ENCODE assay signal across 17 cellular contexts in genomic region chr15:65789105-65789504, GRCh38. TPM values are rescaled to one million over a fixed set of nuclear protein-coding genes. Genes with fewer than 3 reads are reported as not detected.
DNase-seq lines count a peak whose midpoint lies in the region; ATAC-seq, FAIRE-seq and TF ChIP-seq lines count a peak whose summit lies in the region.
"Had no signal": no experiment of that assay in that cellular context is flagged by ENCODE, and none has a peak within 500 bp of the region (broad histone marks: within the 10 kb centered on the region; RNA-seq: fewer than 3 reads in every experiment).

No MANE protein-coding gene starts in this region.

- H3K36me3 ChIP-seq in Loucy (ENCODE audit: insufficient read depth, low read length) (no peaks in the 10 kb centered on the region), K562 (ENCODE audit: control insufficient read depth, insufficient read depth, low read length) (no peaks in the 10 kb centered on the region)

- no peak for TF ChIP-seq EP300 in K562 (IDR thresholded peaks at IDR 0.05; ENCODE audit: low read length)

- no peak for TF ChIP-seq RAD21 in K562 (CRISPR knock-in tag; conservative IDR thresholded peaks at IDR 0.05 in 1 of 2, IDR thresholded peaks at IDR 0.05 in 1 of 2)

- no peaks in the 10 kb centered on the region for H3K9me3 Mint-ChIP-seq in activated T-cell treated with anti-CD3 and anti-CD28 coated beads, Interleukin-2, amount 50 U/mL, for 72 hours
- no peaks in the 10 kb centered on the region for H3K9me3 Mint-ChIP-seq in stimulated activated naive B cell treated with anti-CD40 and anti-IgM and Interleukin-4, amounts not matched to agents 10 μg/mL and 1 μg/mL and 100 μg/mL, for 72 hours

- intact Hi-C loops in K562 (cut with micrococcal nuclease) = no loop called here

- no peaks in the 10 kb centered on the region for H3F3A ChIP-seq in Loucy (ENCODE audit: low read depth)

- BruUV-seq in K562 (replicated peaks; lab: Mats Ljungman, UMichigan) = no TSS peak

- H3K27ac Mint-ChIP-seq in activated T-cell treated with anti-CD3 and anti-CD28 coated beads, Interleukin-2, amount 50 U/mL, for 72 hours = peak overlapping the region; percentile 23
- peak overlapping the region; percentile 84 for H3K27ac Mint-ChIP-seq in stimulated activated naive B cell treated with anti-CD40 and anti-IgM and Interleukin-4, amounts not matched to agents 10 μg/mL and 1 μg/mL and 100 μg/mL, for 72 hours

- no peak for ATAC-seq in activated T-cell treated with anti-CD3 and anti-CD28 coated beads, Interleukin-2, amount 50 U/mL, for 72 hours (replicated peaks in 1 of 2)
- ATAC-seq in K562 = no peak
- no peak for ATAC-seq in stimulated activated naive B cell treated with anti-CD40 and anti-IgM and Interleukin-4, amounts not matched to agents 10 μg/mL and 1 μg/mL and 100 μg/mL, for 72 hours (replicated peaks)
- ATAC-seq: mucosa of descending colon had no signal

- peaks cover 54% of the 10 kb centered on the region for H3K4me1 Mint-ChIP-seq in activated T-cell treated with anti-CD3 and anti-CD28 coated beads, Interleukin-2, amount 50 U/mL, for 72 hours (ENCODE audit: low read depth)
- H3K4me1 Mint-ChIP-seq in stimulated activated naive B cell treated with anti-CD40 and anti-IgM and Interleukin-4, amounts not matched to agents 10 μg/mL and 1 μg/mL and 100 μg/mL, for 72 hours = peaks cover 16 to 52% of the 10 kb centered on the region in 2 donors

- peaks cover under 1% of the 10 kb centered on the region in 2 donors for H3K36me3 Mint-ChIP-seq in activated T-cell treated with anti-CD3 and anti-CD28 coated beads, Interleukin-2, amount 50 U/mL, for 72 hours (ENCODE audit: insufficient read depth in 2 of 2)
- H3K36me3 Mint-ChIP-seq in stimulated activated naive B cell treated with anti-CD40 and anti-IgM and Interleukin-4, amounts not matched to agents 10 μg/mL and 1 μg/mL and 100 μg/mL, for 72 hours = peaks cover 3 to 15% of the 10 kb centered on the region in 2 donors

- H3K9ac ChIP-seq in Loucy (ENCODE audit: low read depth, low read length, poor library complexity, severe bottlenecking) = no peak overlapping the region
- H3K9ac ChIP-seq in K562 (ENCODE audit: insufficient read depth in 1 of 2, low read depth in 2 of 2, low read length in 2 of 2) = no peak overlapping the region
- H3K9ac ChIP-seq: parathyroid adenoma had no signal

- no peak for TF ChIP-seq POLR2A in K562 (conservative IDR thresholded peaks at IDR 0.05)

- POLR2A ChIA-PET in K562 (lab: Yijun Ruan, JAX) = interaction anchor here (1.5 to 3.6 kb wide), 6 partner anchors 10 to 82 kb away, joined by 3 to 33 read pairs (median 12); no protein-coding TSS in a partner anchor

- H3K4me1 ChIP-seq in Loucy (ENCODE audit: insufficient read depth, low read length, poor library complexity, severe bottlenecking) (peaks cover 33% of the 10 kb centered on the region), K562 (replicated peaks in 1 of 2; ENCODE audit: control insufficient read depth in 2 of 2, insufficient read depth in 2 of 2, low read length in 2 of 2) (peaks cover 8 to 12% of the 10 kb centered on the region in 2 experiments; a peak in 4 of 5 replicates)
- H3K4me1 ChIP-seq: parathyroid adenoma had no signal

- 66% methylated on average over 3 of the region's 3 CpGs for WGBS in K562 (ENCODE audit: insufficient coverage, low coverage, missing lambda C conversion rate)

- no peaks in the 10 kb centered on the region for H3K27me3 ChIP-seq in Loucy (ENCODE audit: insufficient read depth, low read length, poor library complexity, severe bottlenecking)
- H3K27me3 ChIP-seq in K562 (ENCODE audit: control insufficient read depth in 2 of 2, insufficient read depth in 2 of 2, low read length in 2 of 2) = no peaks in the 10 kb centered on the region
- H3K27me3 ChIP-seq: hepatocyte had no signal

- no peaks in the 10 kb centered on the region for H3K9me1 ChIP-seq in K562 (ENCODE audit: control insufficient read depth, insufficient read depth, low read length)

- DNase-seq in activated T-cell treated with anti-CD3 and anti-CD28 coated beads, Interleukin-2, amount 50 U/mL, for 72 hours = no peak
- no peak for DNase-seq in activated T-cell treated with anti-CD3 and anti-CD28 coated beads for 4 hours
- DNase-seq in K562 (ENCODE audit: extremely low read depth in 1 of 4, low spot score in 3 of 4) = no peak
- DNase-seq in stimulated activated naive B cell treated with anti-CD40 and anti-IgM and Interleukin-4, amounts not matched to agents 10 μg/mL and 1 μg/mL and 100 μg/mL, for 72 hours = no peak
- no peak for DNase-seq in kidney tubule cell (ENCODE audit: low spot score)
- no peak for DNase-seq in activated CD8-positive, alpha-beta memory T cell treated with anti-CD3 and anti-CD28 coated beads, Interleukin-2, amount 50 U/mL, for 48 hours
- DNase-seq in RCC 7860 (ENCODE audit: low spot score) = no peak
- DNase-seq: activated CD4-positive, alpha-beta T cell treated with anti-CD3 and anti-CD28 coated beads for 48 hours; effector memory CD4-positive, alpha-beta T cell; GF-D8; HCEC 1CT; mucosa of descending colon; NCI-H2107; NCI-H748 treated with DMSO at 0.1 percent for 48 hours had no signal

- peak overlapping the region; percentile 90 to 92 for H3K4me3 Mint-ChIP-seq in activated T-cell treated with anti-CD3 and anti-CD28 coated beads, Interleukin-2, amount 50 U/mL, for 72 hours
- peak overlapping the region; percentile 82 to 92 for H3K4me3 Mint-ChIP-seq in stimulated activated naive B cell treated with anti-CD40 and anti-IgM and Interleukin-4, amounts not matched to agents 10 μg/mL and 1 μg/mL and 100 μg/mL, for 72 hours

- H3K9me2 ChIP-seq in Loucy (replicated peaks; ENCODE audit: low read depth, low read length) = no peaks in the 10 kb centered on the region

- no peak for FAIRE-seq in K562 (lab: Jason Lieb, UNC)
- FAIRE-seq in RCC 7860 (lab: Jason Lieb, UNC) = no peak

- H3K4me3 ChIP-seq in Loucy (ENCODE audit: low read length, poor library complexity, severe bottlenecking) = peak overlapping the region; percentile 80
- no peak overlapping the region for H3K4me3 ChIP-seq in K562
- H3K4me3 ChIP-seq: hepatocyte, mucosa of descending colon had no signal

- H3K79me2 ChIP-seq in Loucy (ENCODE audit: insufficient read depth, low read length) (peaks cover 48% of the 10 kb centered on the region), K562 (ENCODE audit: control insufficient read depth, insufficient read depth, low read length) (peaks cover 84% of the 10 kb centered on the region)
- H3K79me2 ChIP-seq: parathyroid adenoma had no signal

- H4K20me1 ChIP-seq in Loucy (ENCODE audit: insufficient read depth, low read length, poor library complexity, severe bottlenecking) (peaks cover 9% of the 10 kb centered on the region), K562 (replicated peaks; ENCODE audit: control insufficient read depth, insufficient read depth, low read length) (no peaks in the 10 kb centered on the region)

- no peaks in the 10 kb centered on the region for H3K9me3 ChIP-seq in Loucy (ENCODE audit: insufficient read depth, low read depth, low read length)
- H3K9me3 ChIP-seq in K562 (replicated peaks; ENCODE audit: control insufficient read depth, insufficient read depth, low read depth, low read length) = no peaks in the 10 kb centered on the region
- H3K9me3 ChIP-seq: mucosa of descending colon had no signal

- H3K27me3 Mint-ChIP-seq in activated T-cell treated with anti-CD3 and anti-CD28 coated beads, Interleukin-2, amount 50 U/mL, for 72 hours (ENCODE audit: low read depth) = no peaks in the 10 kb centered on the region
- H3K27me3 Mint-ChIP-seq in stimulated activated naive B cell treated with anti-CD40 and anti-IgM and Interleukin-4, amounts not matched to agents 10 μg/mL and 1 μg/mL and 100 μg/mL, for 72 hours = no peaks in the 10 kb centered on the region

- CTCF ChIA-PET in K562 (lab: Yijun Ruan, JAX; ENCODE audit: low intra/inter-chr PET ratio) = interaction anchor here (0.6 kb wide), 1 partner anchor 11 kb away, joined by 3 read pairs; no protein-coding TSS in a partner anchor

- in situ Hi-C loops in K562 (cut with MboI) = no loop called here

- TF ChIP-seq CTCF in Loucy (conservative IDR thresholded peaks at IDR 0.05; ENCODE audit: low read length) = no peak
- TF ChIP-seq CTCF in K562 (IDR thresholded peaks at IDR 0.05 in 2 of 3, conservative IDR thresholded peaks at IDR 0.05 in 1 of 3; ENCODE audit: insufficient read depth in 2 of 3, low read depth in 1 of 3, low read length in 3 of 3) = no peak

- no peak overlapping the region for H3K27ac ChIP-seq in K562 (ENCODE audit: extremely low read depth, low read depth, low read length)
- H3K27ac ChIP-seq: hepatocyte, parathyroid adenoma had no signal

- H2AFZ ChIP-seq in Loucy (ENCODE audit: low read length) = no peak overlapping the region
- H2AFZ ChIP-seq in K562 (ENCODE audit: low read depth, low read length) = no peak overlapping the region
- H2AFZ ChIP-seq: hepatocyte, parathyroid adenoma had no signal

- H3K4me2 ChIP-seq in Loucy (ENCODE audit: low read depth, low read length, poor library complexity, severe bottlenecking) (peak overlapping the region; percentile 93), K562 (ENCODE audit: insufficient read depth, low read length) (no peak overlapping the region)

TF ChIP-seq in K562, 482 proteins besides CTCF, POLR2A, EP300 and RAD21 (continues in another document):
- TF ChIP-seq ZNF551 (CRISPR knock-in tag; IDR thresholded peaks at IDR 0.05) = no peak

RNA-seq across cellular contexts. Expression of gene DENND4A, which starts 3.0 kb away (rescaled TPM):
- total RNA-seq in activated T-cell treated with anti-CD3 and anti-CD28 coated beads, Interleukin-2, amount 50 U/mL, for 72 hours = 10 to 100 TPM; 56.7 to 59.3 TPM
- 41.4 and 147 TPM in 2 replicates for total RNA-seq in K562 (2011; cell fraction: chromatin; rRNA removed; ENCODE audit: low replicate concordance)
- total RNA-seq in K562 (2011; cell fraction: nucleolus; rRNA removed) = 17.3 and 22.5 TPM in 2 replicates
- 50.7 and 53.1 TPM in 2 replicates for total RNA-seq in K562 (2011; cell fraction: nucleoplasm; rRNA removed)
- total RNA-seq in K562 (2014; rRNA removed) (15.1 and 21.2 TPM in 2 replicates), K562 (2014; rRNA removed; fragmentation: Illumina TruSeq; extraction: Trizol) (28.6 and 35.5 TPM in 2 replicates), K562 (2015; rRNA removed; fragmentation: Illumina TruSeq; extraction: Trizol) (25.4 and 32.3 TPM in 2 replicates), K562 (2021) (18.3 and 19.9 TPM in 2 replicates)
- polyA plus RNA-seq in K562 (2011; rRNA removed) (19.8 and 23.0 TPM in 2 replicates), K562 (2014; fragmentation: Illumina TruSeq; extraction: Trizol) (14.8 and 17.0 TPM in 2 replicates), K562 (2014; fragmentation: Nextera tagmentation; extraction: Ambion mirVana) (1 to 10 TPM; 6.8 to 6.9 TPM), K562 (2014; rRNA removed) (11.3 and 13.5 TPM in 2 replicates)
- polyA plus RNA-seq in K562 (2011; cell fraction: cytosol; rRNA removed) = 5.0 and 7.4 TPM in 2 replicates
- 18.4 and 23.1 TPM in 2 replicates for polyA plus RNA-seq in K562 (2011; cell fraction: nucleus; rRNA removed)
- polyA plus RNA-seq in K562 (2012) = 8.5 and 10.7 TPM in 2 replicates
- 69.4 and 70.4 TPM in 2 replicates for polyA minus RNA-seq in K562 (2011; rRNA and poly(A)+ RNA removed)
- polyA minus RNA-seq in K562 (2011; cell fraction: cytosol; rRNA and poly(A)+ RNA removed) = 12.6 and 26.8 TPM in 2 replicates
- polyA minus RNA-seq in K562 (2011; cell fraction: nucleus; rRNA and poly(A)+ RNA removed) = 31.0 and 60.5 TPM in 2 replicates
